In the genomic region with DNA sequence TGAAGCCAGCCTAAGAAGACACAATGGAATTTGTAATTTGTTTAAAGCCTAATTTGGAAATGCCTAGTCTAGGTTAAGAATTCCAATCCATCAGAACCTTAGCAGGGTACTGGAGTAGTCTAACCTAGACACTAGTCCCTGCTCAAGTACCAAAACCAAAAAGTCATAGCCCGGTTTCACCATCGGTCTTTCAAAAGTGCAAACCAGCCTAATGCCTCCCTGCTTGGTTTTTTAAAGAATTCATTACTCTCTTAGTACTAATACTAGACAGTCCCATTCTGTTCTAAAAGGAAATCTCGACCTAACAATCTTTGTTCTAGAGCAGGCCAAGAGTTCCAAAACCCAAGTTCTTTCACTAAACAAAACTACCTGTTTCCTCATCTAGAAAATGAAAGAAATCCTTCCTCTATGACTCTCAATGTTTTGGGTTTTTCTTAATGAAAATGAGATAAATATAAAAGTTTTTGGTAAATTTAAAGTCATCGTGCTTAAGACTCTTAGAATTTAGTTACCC, we compare ENCODE assay signal across 8 cellular contexts. TPM values are rescaled to one million over a fixed set of nuclear protein-coding genes. Genes with fewer than 3 reads are reported as not detected.
DNase-seq lines count a peak whose midpoint lies in the region; ATAC-seq and TF ChIP-seq lines count a peak whose summit lies in the region.

No MANE protein-coding gene starts in this region.

- intact Hi-C loops in CD4-positive, alpha-beta memory T cell (cut with micrococcal nuclease) = loop anchor here (5.0 to 10.0 kb wide), 2 partner anchors 41 to 308 kb away; a partner anchor contains a TSS

- peak overlapping the region; percentile 6 to 10 for H3K4me3 ChIP-seq in CD4-positive, alpha-beta memory T cell (ENCODE audit: low read length in 2 of 2)
- peak overlapping the region; percentile 70 for H3K4me3 ChIP-seq in NB4 (ENCODE audit: low read depth, low read length)
- H3K4me3 ChIP-seq in coronary artery = peak overlapping the region; percentile 82

- no peaks in the 10 kb centered on the region for H3K9me3 Mint-ChIP-seq in CD4-positive, alpha-beta memory T cell
- no peaks in the 10 kb centered on the region for H3K9me3 Mint-ChIP-seq in nephron progenitor cell

- no peaks in the 10 kb centered on the region for H3K9me3 ChIP-seq in CD4-positive, alpha-beta memory T cell (ENCODE audit: control insufficient read depth in 1 of 2, low read length in 2 of 2)

- H3K36me3 Mint-ChIP-seq in CD4-positive, alpha-beta memory T cell = peaks cover 18 to 33% of the 10 kb centered on the region in 2 donors
- H3K36me3 Mint-ChIP-seq in nephron progenitor cell (ENCODE audit: low read depth) = peaks cover 28% of the 10 kb centered on the region

- H3K27ac Mint-ChIP-seq in CD4-positive, alpha-beta memory T cell = peak overlapping the region; percentile 58 to 99 (median 82)
- peak overlapping the region; percentile 100 for H3K27ac Mint-ChIP-seq in nephron progenitor cell

- TF ChIP-seq POLR2A in NB4 (IDR thresholded peaks at IDR 0.05; ENCODE audit: extremely low read depth, insufficient read length) = no peak

- H3K36me3 ChIP-seq in CD4-positive, alpha-beta memory T cell (ENCODE audit: insufficient read depth, low read length) = peaks cover 10% of the 10 kb centered on the region

- H3K4me3 Mint-ChIP-seq in CD4-positive, alpha-beta memory T cell = peak overlapping the region; percentile 49 to 100 (median 98)
- H3K4me3 Mint-ChIP-seq in nephron progenitor cell = peak overlapping the region; percentile 99

- no peak for ATAC-seq in HG03135 (IDR thresholded peaks at IDR 0.05; ENCODE audit: unreplicated experiment)

- DNase-seq in CD4-positive, alpha-beta memory T cell = no peak
- DNase-seq in NB4 (ENCODE audit: low read depth) (no peak), coronary artery (ENCODE audit: low spot score) (no peak), nephron progenitor cell (no peak), HEK293T (ENCODE audit: extremely low spot score) (no peak), AG20443 (ENCODE audit: low spot score) (no peak), cortex of kidney (lab: John Stamatoyannopoulos, UW) (no peak)

- no peaks in the 10 kb centered on the region for H3K27me3 Mint-ChIP-seq in CD4-positive, alpha-beta memory T cell
- peaks cover 4% of the 10 kb centered on the region for H3K27me3 Mint-ChIP-seq in nephron progenitor cell (ENCODE audit: low read depth, poor library complexity)

- CTCF ChIA-PET in CD4-positive, alpha-beta memory T cell (lab: Charles Lee; ENCODE audit: partially characterized antibody) = no interaction called here
- CTCF ChIA-PET in HEK293T (lab: Yijun Ruan, JAX) = no interaction called here

- no peak for TF ChIP-seq CTCF in NB4 (IDR thresholded peaks at IDR 0.05; ENCODE audit: low read depth, low read length)
- no peak for TF ChIP-seq CTCF in coronary artery (IDR thresholded peaks at IDR 0.05)
- TF ChIP-seq CTCF in nephron progenitor cell (IDR thresholded peaks at IDR 0.05) = no peak

- no peaks in the 10 kb centered on the region for H3K27me3 ChIP-seq in CD4-positive, alpha-beta memory T cell (ENCODE audit: insufficient read depth, low read length)

- peak overlapping the region; percentile 99 for H3K27ac ChIP-seq in CD4-positive, alpha-beta memory T cell (ENCODE audit: low read depth, low read length)
- H3K27ac ChIP-seq in coronary artery = peak overlapping the region in 1 of 2 donors; percentile 93

- POLR2A ChIA-PET in CD4-positive, alpha-beta memory T cell (lab: Charles Lee; ENCODE audit: partially characterized antibody) = interaction anchor here (1.0 kb wide), 1 partner anchor 40 kb away, joined by 3 read pairs; no protein-coding TSS in a partner anchor
- POLR2A ChIA-PET in HEK293T (lab: Yijun Ruan, JAX) = no interaction called here

- H3K4me1 Mint-ChIP-seq in CD4-positive, alpha-beta memory T cell = peaks cover 26 to 71% (median 44%) of the 10 kb centered on the region in 4 donors
- H3K4me1 Mint-ChIP-seq in nephron progenitor cell = peaks cover 31% of the 10 kb centered on the region

- H3K4me1 ChIP-seq in CD4-positive, alpha-beta memory T cell (ENCODE audit: insufficient read depth, low read length) = peaks cover 63% of the 10 kb centered on the region

TF ChIP-seq in HEK293T, 16 proteins besides CTCF, POLR2A, EP300 and RAD21:
- TF ChIP-seq CTBP1 (IDR thresholded peaks at IDR 0.05; ENCODE audit: borderline replicate concordance) (no peak), NFRKB (IDR thresholded peaks at IDR 0.05) (no peak), SP1 (IDR thresholded peaks at IDR 0.05) (no peak), ARNT (IDR thresholded peaks at IDR 0.05) (no peak), SUZ12 (IDR thresholded peaks at IDR 0.05) (no peak), L3MBTL2 (conservative IDR thresholded peaks at IDR 0.05) (no peak), FOXA1 (IDR thresholded peaks at IDR 0.05) (no peak), ZNF384 (IDR thresholded peaks at IDR 0.05) (no peak), BHLHE40 (IDR thresholded peaks at IDR 0.05; ENCODE audit: borderline replicate concordance) (no peak), TARDBP (IDR thresholded peaks at IDR 0.05) (no peak), ELF4 (IDR thresholded peaks at IDR 0.05) (no peak), HDGF (IDR thresholded peaks at IDR 0.05; ENCODE audit: borderline replicate concordance) (no peak), FOXM1 (IDR thresholded peaks at IDR 0.05; ENCODE audit: borderline replicate concordance) (no peak), LEF1 (IDR thresholded peaks at IDR 0.05; ENCODE audit: borderline replicate concordance) (no peak), FOXK2 (IDR thresholded peaks at IDR 0.05) (no peak)
- TF ChIP-seq, protein P1, sequence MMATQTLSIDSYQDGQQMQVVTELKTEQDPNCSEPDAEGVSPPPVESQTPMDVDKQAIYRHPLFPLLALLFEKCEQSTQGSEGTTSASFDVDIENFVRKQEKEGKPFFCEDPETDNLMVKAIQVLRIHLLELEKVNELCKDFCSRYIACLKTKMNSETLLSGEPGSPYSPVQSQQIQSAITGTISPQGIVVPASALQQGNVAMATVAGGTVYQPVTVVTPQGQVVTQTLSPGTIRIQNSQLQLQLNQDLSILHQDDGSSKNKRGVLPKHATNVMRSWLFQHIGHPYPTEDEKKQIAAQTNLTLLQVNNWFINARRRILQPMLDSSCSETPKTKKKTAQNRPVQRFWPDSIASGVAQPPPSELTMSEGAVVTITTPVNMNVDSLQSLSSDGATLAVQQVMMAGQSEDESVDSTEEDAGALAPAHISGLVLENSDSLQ (IDR thresholded peaks at IDR 0.05) = no peak

RNA-seq across cellular contexts. Expression of a gene that starts 2.6 kb away (rescaled TPM):
- 100 to 1,000 TPM; 146 to 164 TPM for total RNA-seq in CD4-positive, alpha-beta memory T cell
- 100 to 1,000 TPM; 126 to 130 TPM for polyA plus RNA-seq in CD4-positive, alpha-beta memory T cell

Comparison
In these comparisons a context has a peak if more than half of its experiments do, and no peak if none do; other contexts are left out.
1. H3K4me3 ChIP-seq: peak in every context shown above with its lines; median percentile 82 in coronary artery; 70 in NB4; 8 in CD4-positive, alpha-beta memory T cell.